Comparison of ENCODE assay signal across 8 cellular contexts in genomic region chr14:73758392-73759182, GRCh38. TPM values are rescaled to one million over a fixed set of nuclear protein-coding genes. Genes with fewer than 3 reads are reported as not detected.
A peak's percentile ranks its signal among the peaks of the same experiment; 100 is the strongest.
DNase-seq lines count a peak whose midpoint lies in the region; TF ChIP-seq lines count a peak whose summit lies in the region.

No MANE protein-coding gene starts in this region.

- peak overlapping the region; percentile 67 for H3K4me2 ChIP-seq in H9 (ENCODE audit: insufficient read depth, insufficient read length, low read length)

- no peaks in the 10 kb centered on the region for H3K36me3 Mint-ChIP-seq in H9 (ENCODE audit: insufficient read depth in 1 of 3, low read depth in 3 of 3)

- no peak overlapping the region; a peak in 1 of 7 replicates for H3K27ac Mint-ChIP-seq in H9

- H4K8ac ChIP-seq in H9 (replicated peaks; ENCODE audit: insufficient read length, low read depth, low read length), result no peak overlapping the region

- no peak overlapping the region for H3K23ac ChIP-seq in H9 (ENCODE audit: insufficient read length, low read depth, low read length)

- no peak overlapping the region for H2BK12ac ChIP-seq in H9 (ENCODE audit: insufficient read length, low read depth, low read length)

- no peaks in the 10 kb centered on the region for H3K79me2 ChIP-seq in H9 (ENCODE audit: insufficient read depth, low read length)

- no peaks in the 10 kb centered on the region for H3K9me3 ChIP-seq in BE2C
- H3K9me3 ChIP-seq in H9 (ENCODE audit: control insufficient read depth, low read depth, low read length), result no peaks in the 10 kb centered on the region

- H2BK20ac ChIP-seq in H9 (ENCODE audit: low read depth, low read length, poor library complexity, severe bottlenecking), result no peak overlapping the region

- peaks cover 14% of the 10 kb centered on the region for H3K23me2 ChIP-seq in H9 (ENCODE audit: insufficient read length, low read depth, low read length, poor library complexity, severe bottlenecking)

- peak overlapping the region; percentile 85 for H3K4me3 ChIP-seq in BE2C (ENCODE audit: low read depth, low read length)

- peaks cover 2% of the 10 kb centered on the region for H4K20me1 ChIP-seq in H9 (ENCODE audit: control insufficient read depth, insufficient read depth, insufficient read length)

- H3K27me3 ChIP-seq in BE2C (no peaks in the 10 kb centered on the region), H9 (ENCODE audit: insufficient read depth, low read length) (no peaks in the 10 kb centered on the region; the same call in 1 of the 2 replicates)

- peak overlapping the region; percentile 76; the same call in 1 of the 2 replicates for H3K14ac ChIP-seq in H9 (ENCODE audit: insufficient read depth, low read length)

- H3K4me3 Mint-ChIP-seq in H9, result peak overlapping the region; percentile 65 to 80

- no peak overlapping the region for H3K27ac ChIP-seq in H9 (ENCODE audit: insufficient read length, low read depth, low read length)

- peak; percentile 76 for TF ChIP-seq CTCF in BE2C (IDR thresholded peaks at IDR 0.05; ENCODE audit: low read depth, low read length)
- TF ChIP-seq CTCF in H9 (conservative IDR thresholded peaks at IDR 0.05), result peak; percentile 87

- H3K56ac ChIP-seq in H9 (ENCODE audit: insufficient read length, low read depth, low read length), result no peak overlapping the region

- no peak overlapping the region for H3K4ac ChIP-seq in H9 (ENCODE audit: low read depth, low read length)

- WGBS in H9 (ENCODE audit: extremely low coverage, insufficient read length, low lambda C conversion rate), result no CpG with 5 or more reads among the region's 49 CpGs

- peaks cover 61% of the 10 kb centered on the region for H3K4me1 ChIP-seq in BE2C
- peaks cover 3% of the 10 kb centered on the region; the same call in 1 of the 2 replicates for H3K4me1 ChIP-seq in H9 (ENCODE audit: insufficient read depth, low read length)

- no peak overlapping the region for H2BK5ac ChIP-seq in H9 (ENCODE audit: insufficient read length, low read length)

- peak; percentile 85 for DNase-seq in BE2C
- peak; percentile 89 for DNase-seq in H9
- peak; percentile 83 for DNase-seq in NCI-H748 (lab: John Stamatoyannopoulos, UW; ENCODE audit: unreplicated experiment)
- peak; percentile 66 to 68 for DNase-seq in activated CD4-positive, alpha-beta T cell treated with anti-CD3 and anti-CD28 coated beads, Interleukin-2, amount 50 U/mL, for 4 hours
- peak; percentile 81 for DNase-seq in dermis blood vessel endothelial cell
- peak; percentile 74 for DNase-seq in medulla oblongata (ENCODE audit: extremely low spot score)
- peak; percentile 39 to 59 for DNase-seq in stimulated activated CD8-positive, alpha-beta memory T cell treated with anti-CD3 and anti-CD28 coated beads, Interleukin-2, amount 100 ng/mL, for 1 hour (ENCODE audit: low read depth in 2 of 2)
- DNase-seq in GM19240 (ENCODE audit: insufficient read length, low spot score), result no peak

- H3T11ph ChIP-seq in H9 (ENCODE audit: low read length), result no peak overlapping the region

- peaks cover 45% of the 10 kb centered on the region for H3K27me3 Mint-ChIP-seq in H9 (ENCODE audit: low read depth)

- no peak overlapping the region for H4K91ac ChIP-seq in H9 (ENCODE audit: insufficient read length, low read depth, low read length)

- no peaks in the 10 kb centered on the region for H3K79me1 ChIP-seq in H9 (ENCODE audit: insufficient read depth, low read depth, low read length, poor library complexity, severe bottlenecking)

- no peak overlapping the region for H3K18ac ChIP-seq in H9 (ENCODE audit: insufficient read length, low read depth, low read length)

- no peak overlapping the region for H2AK5ac ChIP-seq in H9 (ENCODE audit: insufficient read length, low read length)

- H2BK120ac ChIP-seq in H9 (ENCODE audit: low read depth, low read length, poor library complexity, severe bottlenecking), result no peak overlapping the region

- H2BK15ac ChIP-seq in H9 (ENCODE audit: low read depth, low read length), result no peak overlapping the region

- H2AFZ ChIP-seq in H9 (ENCODE audit: low read length), result no peak overlapping the region

- H3K4me1 Mint-ChIP-seq in H9, result peaks cover 39 to 68% of the 10 kb centered on the region in 2 experiments

- H4K5ac ChIP-seq in H9 (ENCODE audit: insufficient read length, low read depth, low read length), result no peak overlapping the region

- no peaks in the 10 kb centered on the region for H3K36me3 ChIP-seq in BE2C

- H3K9me3 Mint-ChIP-seq in H9, result no peaks in the 10 kb centered on the region; a peak in 1 of 5 replicates

- H3K9ac ChIP-seq in H9 (ENCODE audit: extremely low read depth, insufficient read length, low read length), result no peak overlapping the region

RNA-seq across cellular contexts. Expression of gene PNMA1, which starts 44.4 kb away (rescaled TPM):
- polyA plus RNA-seq in BE2C (2012; ENCODE audit: insufficient read depth, insufficient read length, low read depth), result 93.5 TPM
- total RNA-seq in H9 (2021) (56.1 and 58.0 TPM in 2 replicates), dermis blood vessel endothelial cell (15.7 and 38.0 TPM in 2 replicates)
